8 cellular contexts compared by ENCODE assay signal in the genomic region with DNA sequence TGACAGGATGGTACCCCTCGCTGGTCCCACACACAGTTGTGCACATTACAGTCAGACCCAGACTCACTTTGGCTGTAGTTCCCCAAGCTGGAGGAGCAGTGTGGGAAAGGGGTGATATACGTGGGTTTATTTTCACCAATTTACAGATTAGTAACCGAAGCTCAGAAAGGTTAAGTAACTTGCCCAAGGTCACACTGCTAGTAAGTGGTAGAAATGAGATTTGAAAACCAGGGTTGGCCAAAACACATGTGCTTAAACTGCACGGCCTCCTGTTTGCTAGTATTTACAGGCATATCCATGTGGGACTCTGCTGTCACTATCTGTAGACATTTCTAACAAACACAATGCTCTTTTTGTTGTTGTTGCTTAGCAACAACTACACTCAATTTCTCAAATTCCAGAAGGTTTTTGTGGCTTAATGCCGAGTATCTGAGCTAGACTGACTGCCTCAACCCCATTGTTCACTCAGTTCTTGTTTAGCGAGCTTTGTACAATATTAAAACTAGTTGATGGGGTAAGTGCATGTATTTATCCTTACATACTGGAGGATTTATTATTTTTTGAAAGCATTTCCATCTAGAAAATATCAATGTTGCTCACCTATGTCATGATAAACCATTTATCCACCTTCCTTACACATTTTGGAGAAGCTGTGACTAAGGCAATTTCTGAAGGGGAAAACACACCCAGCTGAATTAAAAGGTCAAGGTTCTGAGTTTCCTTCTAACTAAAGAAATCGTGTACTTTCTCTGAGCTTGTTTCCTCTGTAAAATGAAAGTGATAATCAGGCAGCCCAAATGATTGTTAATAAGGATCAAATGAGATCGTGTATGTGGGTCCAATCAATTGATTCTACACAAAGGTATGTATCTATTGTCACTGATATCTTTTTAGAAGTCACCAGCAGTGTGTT. TPM values are rescaled to one million over a fixed set of nuclear protein-coding genes. Genes with fewer than 3 reads are reported as not detected.
A peak's percentile ranks its signal among the peaks of the same experiment; 100 is the strongest.
DNase-seq lines count a peak whose midpoint lies in the region; ATAC-seq and TF ChIP-seq lines count a peak whose summit lies in the region.

No MANE protein-coding gene starts in this region.

- POLR2A ChIA-PET in SK-N-SH (lab: Yijun Ruan, JAX) (interaction anchor here (0.8 to 1.6 kb wide), 2 partner anchors 16 kb away, joined by 3 read pairs; a partner anchor contains a TSS), OCI-LY7 (lab: Charles Lee) (interaction anchor here (1.2 to 1.5 kb wide), 4 partner anchors 9 to 29 kb away, joined by 3 to 6 read pairs (median 5); a partner anchor contains a TSS)

- no peaks in the 10 kb centered on the region for H3K9me3 ChIP-seq in SK-N-SH
- H3K9me3 ChIP-seq in fibroblast of lung (ENCODE audit: control insufficient read depth, insufficient read depth, low read depth, low read length): no peaks in the 10 kb centered on the region
- H3K9me3 ChIP-seq in trophoblast cell (ENCODE audit: insufficient read depth, low read depth, low read length): no peaks in the 10 kb centered on the region
- no peaks in the 10 kb centered on the region for H3K9me3 ChIP-seq in OCI-LY7 (ENCODE audit: low read length)

- H2AK5ac ChIP-seq in trophoblast cell (ENCODE audit: low read length): peak overlapping the region; percentile 81

- H3K79me2 ChIP-seq in SK-N-SH (ENCODE audit: insufficient read depth) (no peaks in the 10 kb centered on the region), fibroblast of lung (ENCODE audit: control insufficient read depth, insufficient read depth, low read length) (no peaks in the 10 kb centered on the region), trophoblast cell (ENCODE audit: control insufficient read depth, insufficient read depth, low read length, poor library complexity) (no peaks in the 10 kb centered on the region), OCI-LY7 (ENCODE audit: insufficient read depth, low read depth, low read length) (no peaks in the 10 kb centered on the region)

- WGBS in SK-N-SH (ENCODE audit: low lambda C conversion rate): 65% methylated on average over 8 of the region's 8 CpGs
- no CpG with 5 or more reads among the region's 8 CpGs for WGBS in trophoblast cell (ENCODE audit: extremely low coverage, insufficient coverage, insufficient read length)
- WGBS in lower leg skin, 2 donors: 36 to 38% methylated on average over 8 of the region's 8 CpGs

- no peak overlapping the region for H4K12ac ChIP-seq in trophoblast cell (ENCODE audit: low read depth, low read length)

- ATAC-seq in GM19395 (IDR thresholded peaks at IDR 0.05; ENCODE audit: unreplicated experiment): peak; percentile 45

- H3K27ac ChIP-seq in SK-N-SH (ENCODE audit: low read depth in 2 of 2, low read length in 1 of 2) (peak overlapping the region in 1 of 2 experiments; percentile 44; a peak in 2 of 4 replicates), fibroblast of lung (ENCODE audit: insufficient read depth, low read length) (no peak overlapping the region), trophoblast cell (ENCODE audit: low read depth, low read length) (no peak overlapping the region), OCI-LY7 (ENCODE audit: low read depth, low read length, poor library complexity, severe bottlenecking) (no peak overlapping the region)

- no peak overlapping the region for H3K23ac ChIP-seq in trophoblast cell (ENCODE audit: low read length)

- H3K4me3 ChIP-seq in SK-N-SH (ENCODE audit: low read depth in 2 of 2, low read length in 1 of 2) (no peak overlapping the region), fibroblast of lung (replicated peaks in 1 of 4; ENCODE audit: control extremely low read depth in 1 of 4, insufficient read depth in 1 of 4, low read depth in 3 of 4, low read length in 4 of 4) (peak overlapping the region in 1 of 4 experiments; percentile 17), trophoblast cell (ENCODE audit: low read depth, low read length) (no peak overlapping the region), lower leg skin (ENCODE audit: low read depth, poor library complexity, severe bottlenecking) (no peak overlapping the region), OCI-LY7 (ENCODE audit: low read depth, low read length, poor library complexity, severe bottlenecking) (no peak overlapping the region)

- no peak for TF ChIP-seq POLR2A in lower leg skin (IDR thresholded peaks at IDR 0.05)

- H2BK120ac ChIP-seq in trophoblast cell (ENCODE audit: insufficient read depth, low read length, poor library complexity): no peak overlapping the region

- H3K79me1 ChIP-seq in trophoblast cell (ENCODE audit: low read length): peaks cover 4% of the 10 kb centered on the region

- TF ChIP-seq EP300 in SK-N-SH (IDR thresholded peaks at IDR 0.05; ENCODE audit: borderline replicate concordance in 1 of 2, low read depth in 1 of 2, low read length in 1 of 2): no peak

- CTCF ChIA-PET in SK-N-SH (lab: Yijun Ruan, JAX) (interaction anchor here (0.8 to 2.3 kb wide), 5 partner anchors 16 to 101 kb away, joined by 3 to 11 read pairs (median 4); a partner anchor contains a TSS), OCI-LY7 (lab: Charles Lee; ENCODE audit: unreplicated experiment) (interaction anchor here (1.1 kb wide), 1 partner anchor 12 kb away, joined by 3 read pairs; no protein-coding TSS in a partner anchor)

- H2AFZ ChIP-seq in SK-N-SH (ENCODE audit: low read depth): peak overlapping the region; percentile 31; the same call in 1 of the 2 replicates
- H2AFZ ChIP-seq in fibroblast of lung (ENCODE audit: low read length): no peak overlapping the region
- H2AFZ ChIP-seq in trophoblast cell (ENCODE audit: insufficient read depth, low read length, poor library complexity): no peak overlapping the region
- H2AFZ ChIP-seq in OCI-LY7 (ENCODE audit: low read length): no peak overlapping the region; the same call in 1 of the 2 replicates

- H3K27me3 ChIP-seq in SK-N-SH (ENCODE audit: insufficient read depth) (no peaks in the 10 kb centered on the region), fibroblast of lung (ENCODE audit: control insufficient read depth, insufficient read depth, low read length) (no peaks in the 10 kb centered on the region), trophoblast cell (ENCODE audit: insufficient read depth, low read length) (no peaks in the 10 kb centered on the region)

- H4K20me1 ChIP-seq in SK-N-SH (ENCODE audit: insufficient read depth) (no peaks in the 10 kb centered on the region), fibroblast of lung (ENCODE audit: control insufficient read depth, extremely low read depth, insufficient read depth, low read length) (no peaks in the 10 kb centered on the region), OCI-LY7 (ENCODE audit: insufficient read depth, low read length) (no peaks in the 10 kb centered on the region)

- H3K9me2 ChIP-seq in SK-N-SH (no peaks in the 10 kb centered on the region), OCI-LY7 (ENCODE audit: insufficient read depth, low read length) (no peaks in the 10 kb centered on the region)

- DNase-seq in SK-N-SH (no peak), fibroblast of lung (ENCODE audit: low read depth in 2 of 2) (peak; percentile 56 to 83), trophoblast cell (peak; percentile 58 to 95), lower leg skin (ENCODE audit: low spot score in 2 of 2) (no peak), SHP77 treated with DMSO at 0.1 percent for 48 hours (lab: John Stamatoyannopoulos, UW) (no peak), OCI-LY7 (ENCODE audit: low spot score) (no peak), posterior cingulate gyrus (no peak)

- H2BK5ac ChIP-seq in trophoblast cell (ENCODE audit: low read depth, low read length, poor library complexity): no peak overlapping the region

- H3K4me2 ChIP-seq in SK-N-SH: peak overlapping the region; percentile 20; the same call in 1 of the 2 replicates
- no peak overlapping the region for H3K4me2 ChIP-seq in fibroblast of lung (ENCODE audit: extremely low read depth, insufficient read depth, low read length)
- H3K4me2 ChIP-seq in trophoblast cell (ENCODE audit: low read length): no peak overlapping the region
- no peak overlapping the region for H3K4me2 ChIP-seq in OCI-LY7 (ENCODE audit: low read length)

- intact Hi-C loops in lower leg skin (cut with DNase I; ENCODE audit: low total_unique reads) (no loop called here), OCI-LY7 (cut with micrococcal nuclease; ENCODE audit: unreplicated experiment) (no loop called here), posterior cingulate gyrus (cut with DNase I) (no loop called here)

- H3F3A ChIP-seq in SK-N-SH (replicated peaks; ENCODE audit: insufficient read depth): no peaks in the 10 kb centered on the region

- no TSS peak for BruUV-seq in OCI-LY7 (replicated peaks; lab: Mats Ljungman, UMichigan)

- H3K4me1 ChIP-seq in SK-N-SH (ENCODE audit: control insufficient read depth in 1 of 2, insufficient read depth in 2 of 2, low read depth in 1 of 2, low read length in 1 of 2): peaks cover 3 to 9% of the 10 kb centered on the region in 2 experiments; a peak in 2 of 4 replicates
- no peaks in the 10 kb centered on the region for H3K4me1 ChIP-seq in fibroblast of lung (ENCODE audit: control insufficient read depth, extremely low read depth, insufficient read depth, low read length)
- H3K4me1 ChIP-seq in trophoblast cell (ENCODE audit: control insufficient read depth in 1 of 2, insufficient read depth in 2 of 2, low read length in 2 of 2): peaks cover 3% of the 10 kb centered on the region in 2 experiments
- H3K4me1 ChIP-seq in OCI-LY7 (ENCODE audit: insufficient read depth, low read length, poor library complexity, severe bottlenecking): peaks cover 15% of the 10 kb centered on the region

- H4K91ac ChIP-seq in trophoblast cell (ENCODE audit: low read depth, low read length): no peak overlapping the region

- no peak overlapping the region for H3K18ac ChIP-seq in trophoblast cell (ENCODE audit: low read length)

- H3K14ac ChIP-seq in trophoblast cell (ENCODE audit: low read length): no peak overlapping the region

- no peak overlapping the region for H3K4ac ChIP-seq in trophoblast cell (ENCODE audit: low read depth, low read length)

- H3K36me3 ChIP-seq in SK-N-SH (replicated peaks in 1 of 2; ENCODE audit: control insufficient read depth in 1 of 2, insufficient read depth in 2 of 2, low read length in 1 of 2) (no peaks in the 10 kb centered on the region), fibroblast of lung (ENCODE audit: control insufficient read depth, insufficient read depth, low read length) (no peaks in the 10 kb centered on the region), trophoblast cell (ENCODE audit: control insufficient read depth in 1 of 2, insufficient read depth in 2 of 2, low read length in 2 of 2) (no peaks in the 10 kb centered on the region), OCI-LY7 (ENCODE audit: insufficient read depth, low read length) (no peaks in the 10 kb centered on the region)

- TF ChIP-seq CTCF in SK-N-SH (IDR thresholded peaks at IDR 0.05) (no peak), fibroblast of lung (conservative IDR thresholded peaks at IDR 0.05 in 1 of 2, IDR thresholded peaks at IDR 0.05 in 1 of 2; ENCODE audit: low read depth in 1 of 2, low read length in 2 of 2) (peak in 1 of 2 donors; percentile 1), lower leg skin (IDR thresholded peaks at IDR 0.05) (no peak), OCI-LY7 (conservative IDR thresholded peaks at IDR 0.05; ENCODE audit: low read length) (no peak)

- peak overlapping the region; percentile 23 for H4K8ac ChIP-seq in trophoblast cell (ENCODE audit: low read depth, low read length)

- TF ChIP-seq RAD21 in SK-N-SH (IDR thresholded peaks at IDR 0.05; ENCODE audit: low read length): no peak

- H3K9ac ChIP-seq in SK-N-SH: peak overlapping the region; percentile 6; the same call in 1 of the 2 replicates
- H3K9ac ChIP-seq in fibroblast of lung (ENCODE audit: insufficient read depth, low read length): no peak overlapping the region
- no peak overlapping the region for H3K9ac ChIP-seq in trophoblast cell (ENCODE audit: low read length)

- peak overlapping the region; percentile 83 for H2BK12ac ChIP-seq in trophoblast cell (ENCODE audit: low read length)

RNA-seq across cellular contexts. Expression of a gene that starts 5.3 kb away (rescaled TPM):
- 0.05 and 0.19 TPM in 2 replicates for polyA plus RNA-seq in SK-N-SH (2012; rRNA removed)
- 0.07 and 0.14 TPM in 2 replicates for polyA plus RNA-seq in SK-N-SH (2012; cell fraction: cytosol; rRNA removed)
- polyA plus RNA-seq in SK-N-SH (2012; cell fraction: nucleus; rRNA removed): 0.15 and 0.36 TPM in 2 replicates
- total RNA-seq in fibroblast of lung: under 0.01 TPM in 1 of 2 replicates, not detected in the other
- polyA plus RNA-seq in fibroblast of lung: not detected in 2 replicates
- polyA plus RNA-seq in fibroblast of lung (2012): 0.24 TPM in 1 of 2 replicates, not detected in the other
- polyA minus RNA-seq in fibroblast of lung (ENCODE audit: low replicate concordance): not detected in 2 replicates
- polyA plus RNA-seq in trophoblast cell (2013): 1.1 and 1.4 TPM in 2 replicates
- total RNA-seq in lower leg skin: 10 to 100 TPM in 3 of 4 donors, 1 to 10 TPM in 1; 7.8 to 12.8 (median 11.6) TPM
- total RNA-seq in OCI-LY7 (2014; rRNA removed; shearing (Covaris generic)): not detected in 2 replicates
- 0.46 and 0.48 TPM in 2 replicates for total RNA-seq in OCI-LY7 (2022)

RNA-seq across cellular contexts. Expression of a gene that starts 8.7 kb away (rescaled TPM):
- 19.7 and 22.3 TPM in 2 replicates for polyA plus RNA-seq in SK-N-SH (2012; rRNA removed)
- polyA plus RNA-seq in SK-N-SH (2012; cell fraction: cytosol; rRNA removed): 13.1 and 15.6 TPM in 2 replicates
- polyA plus RNA-seq in SK-N-SH (2012; cell fraction: nucleus; rRNA removed): 29.2 and 44.4 TPM in 2 replicates
- 8.5 and 9.4 TPM in 2 replicates for total RNA-seq in fibroblast of lung
- polyA plus RNA-seq in fibroblast of lung: 22.6 and 33.6 TPM in 2 replicates
- polyA plus RNA-seq in fibroblast of lung (2012): 11.1 and 16.4 TPM in 2 replicates
- polyA minus RNA-seq in fibroblast of lung (ENCODE audit: low replicate concordance): 31.4 and 118 TPM in 2 replicates
- 23.1 and 23.8 TPM in 2 replicates for polyA plus RNA-seq in trophoblast cell (2013)
- total RNA-seq in lower leg skin: 10 to 100 TPM in 3 of 4 donors, 1 to 10 TPM in 1; 9.6 to 22.7 (median 16.0) TPM
- total RNA-seq in OCI-LY7 (2014; rRNA removed; shearing (Covaris generic)): 27.2 and 33.9 TPM in 2 replicates
- 60.5 and 61.6 TPM in 2 replicates for total RNA-seq in OCI-LY7 (2022)

RNA-seq across cellular contexts. Expression of a gene that starts 16.2 kb away (rescaled TPM):
- polyA plus RNA-seq in SK-N-SH (2012; rRNA removed): 299 and 354 TPM in 2 replicates
- 210 and 257 TPM in 2 replicates for polyA plus RNA-seq in SK-N-SH (2012; cell fraction: cytosol; rRNA removed)
- 826 and 869 TPM in 2 replicates for polyA plus RNA-seq in SK-N-SH (2012; cell fraction: nucleus; rRNA removed)
- total RNA-seq in fibroblast of lung: 88.6 and 110 TPM in 2 replicates
- polyA plus RNA-seq in fibroblast of lung: 131 and 132 TPM in 2 replicates
- polyA plus RNA-seq in fibroblast of lung (2012): 128 and 137 TPM in 2 replicates
- polyA minus RNA-seq in fibroblast of lung (ENCODE audit: low replicate concordance): 85.5 and 87.2 TPM in 2 replicates
- 130 and 132 TPM in 2 replicates for polyA plus RNA-seq in trophoblast cell (2013)
- total RNA-seq in lower leg skin: 100 to 1,000 TPM in 3 of 4 donors, 10 to 100 TPM in 1; 97.0 to 180 (median 139) TPM
- 37.8 and 39.4 TPM in 2 replicates for total RNA-seq in OCI-LY7 (2014; rRNA removed; shearing (Covaris generic))
- 41.6 and 44.5 TPM in 2 replicates for total RNA-seq in OCI-LY7 (2022)

RNA-seq across cellular contexts. Expression of a gene that starts 36.5 kb away (rescaled TPM):
- polyA plus RNA-seq in SK-N-SH (2012; rRNA removed): 0.10 and 0.12 TPM in 2 replicates
- polyA plus RNA-seq in SK-N-SH (2012; cell fraction: cytosol; rRNA removed): 0.06 and 0.12 TPM in 2 replicates
- polyA plus RNA-seq in SK-N-SH (2012; cell fraction: nucleus; rRNA removed): 0.07 and 0.08 TPM in 2 replicates
- under 0.01 TPM in 2 replicates for total RNA-seq in fibroblast of lung
- polyA plus RNA-seq in fibroblast of lung: not detected in 2 replicates
- 0.03 TPM in 1 of 2 replicates, not detected in the other for polyA plus RNA-seq in fibroblast of lung (2012)
- 0.67 TPM in 1 of 2 replicates, not detected in the other for polyA minus RNA-seq in fibroblast of lung (ENCODE audit: low replicate concordance)
- 0.03 TPM in 2 replicates for polyA plus RNA-seq in trophoblast cell (2013)
- not detected for total RNA-seq in lower leg skin
- total RNA-seq in OCI-LY7 (2014; rRNA removed; shearing (Covaris generic)): not detected in 2 replicates
- not detected in 2 replicates for total RNA-seq in OCI-LY7 (2022)

RNA-seq across cellular contexts. Expression of a gene that starts 57.6 kb away (rescaled TPM):
- polyA plus RNA-seq in SK-N-SH (2012; rRNA removed) (not detected in 2 replicates), fibroblast of lung (not detected in 2 replicates)
- polyA plus RNA-seq in SK-N-SH (2012; cell fraction: cytosol; rRNA removed): not detected in 2 replicates
- polyA plus RNA-seq in SK-N-SH (2012; cell fraction: nucleus; rRNA removed): not detected in 2 replicates
- total RNA-seq in fibroblast of lung (not detected in 2 replicates), lower leg skin (not detected), OCI-LY7 (2022) (not detected in 2 replicates)
- polyA plus RNA-seq in fibroblast of lung (2012): not detected in 2 replicates
- polyA minus RNA-seq in fibroblast of lung (ENCODE audit: low replicate concordance): not detected in 2 replicates
- not detected in 2 replicates for polyA plus RNA-seq in trophoblast cell (2013)
- total RNA-seq in OCI-LY7 (2014; rRNA removed; shearing (Covaris generic)): not detected in 2 replicates

Comparison
In these comparisons a context has a peak if more than half of its experiments do, and no peak if none do; other contexts are left out.
1. DNase-seq: peak in fibroblast of lung (2 of 2) and trophoblast cell (2 of 2); none in SK-N-SH (single experiment), lower leg skin (0 of 2), SHP77 treated with DMSO at 0.1 percent for 48 hours (single experiment), OCI-LY7 (single experiment) and posterior cingulate gyrus (0 of 10).